ENCODE assay signal across 28 cellular contexts in the genomic region with DNA sequence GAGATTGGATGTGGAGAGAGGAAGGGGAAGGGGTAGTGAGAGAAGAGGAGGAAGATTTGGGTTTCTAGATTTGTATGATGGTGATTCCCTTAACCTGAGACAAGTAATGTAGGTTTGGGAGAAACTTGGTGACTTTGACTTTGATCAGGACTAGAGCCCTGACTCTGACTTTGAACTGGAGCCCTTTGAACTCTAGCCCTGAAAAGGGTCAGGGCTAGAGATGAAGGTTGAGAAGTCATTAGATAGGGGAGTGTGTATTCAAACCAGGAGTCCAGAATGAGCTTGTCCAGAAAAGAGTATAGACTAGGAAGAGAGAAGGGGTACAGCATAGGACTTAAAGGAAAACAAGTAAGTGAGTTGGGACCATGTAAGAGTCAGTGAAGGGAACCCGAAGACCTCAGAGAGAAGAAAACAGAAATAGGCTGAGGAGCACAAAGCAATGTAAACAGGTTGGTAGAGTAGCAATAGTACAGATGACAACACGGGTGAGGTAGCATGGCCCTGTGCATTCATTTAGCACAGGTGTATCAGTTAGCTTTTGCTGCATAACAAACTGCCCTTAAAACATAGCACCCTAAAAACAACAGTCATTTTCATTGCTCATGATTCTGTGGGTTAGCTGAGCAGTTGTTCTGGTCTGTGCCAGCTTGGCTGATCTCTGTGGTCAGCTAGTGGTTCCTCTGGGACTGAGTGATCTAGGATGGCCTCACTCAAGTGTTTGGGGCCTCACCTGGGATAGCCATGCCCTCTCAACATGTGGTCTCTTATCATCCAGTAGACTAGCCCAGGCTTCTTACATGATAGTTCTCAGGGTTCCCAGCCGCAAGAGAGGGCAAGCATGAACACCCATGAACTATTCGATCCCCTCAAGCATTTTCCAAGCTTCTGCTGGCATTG. TPM values are rescaled to one million over a fixed set of nuclear protein-coding genes. Genes with fewer than 3 reads are reported as not detected.
DNase-seq lines count a peak whose midpoint lies in the region; ATAC-seq, FAIRE-seq and TF ChIP-seq lines count a peak whose summit lies in the region.
"Had no signal": no experiment of that assay in that cellular context is flagged by ENCODE, and none has a peak within 500 bp of the region (broad histone marks: within the 10 kb centered on the region; RNA-seq: fewer than 3 reads in every experiment).

No MANE protein-coding gene starts in this region.

- no peak for TF ChIP-seq RAD21 in GM12878 (IDR thresholded peaks at IDR 0.05; ENCODE audit: insufficient read depth, low read depth, low read length)

- RAD21 ChIA-PET in GM12878 (lab: Charles Lee; ENCODE audit: unreplicated experiment): interaction anchor here (0.7 to 4.4 kb wide), 16 partner anchors 10 to 162 kb away, joined by 3 to 49 read pairs (median 4); a partner anchor contains a TSS

- no peak for ATAC-seq in GM12878
- peak; percentile 30 for ATAC-seq in left lobe of liver
- no peak for ATAC-seq in HG03432 (IDR thresholded peaks at IDR 0.05; ENCODE audit: unreplicated experiment)
- no peak for ATAC-seq in body of pancreas
- ATAC-seq: Panc1 had no signal

- intact Hi-C loops in Caco-2 (cut with micrococcal nuclease; ENCODE audit: unreplicated experiment): no loop called here
- intact Hi-C loops in GM12878 (cut with micrococcal nuclease; ENCODE audit: unreplicated experiment): loop anchor here (5.0 kb wide), 1 partner anchor 111 kb away; no protein-coding TSS in a partner anchor
- intact Hi-C loops in adrenal gland (cut with DNase I): no loop called here
- intact Hi-C loops in body of pancreas (cut with DNase I): no loop called here

- whole genome bisulfite sequencing in GM12878 (ENCODE audit: insufficient coverage, insufficient replicate concordance, low lambda C conversion rate, missing lambda C conversion rate): 41% methylated on average over 4 of the region's 4 CpGs
- 94 to 98% (median 96%) methylated on average over 4 of the region's 4 CpGs for WGBS in adrenal gland, 4 donors
- 95 to 99% methylated on average over 4 of the region's 4 CpGs for WGBS in body of pancreas, 2 donors

- H3K79me2 ChIP-seq in GM12878 (ENCODE audit: control insufficient read depth, insufficient read depth, low read length): no peaks in the 10 kb centered on the region

- H3K27ac Mint-ChIP-seq in Caco-2 (ENCODE audit: unreplicated experiment): peak overlapping the region; percentile 20
- peak overlapping the region; percentile 38 to 89 (median 84) for H3K27ac Mint-ChIP-seq in nephron

- no peak overlapping the region for H3K4me3 ChIP-seq in Caco-2 (ENCODE audit: low read depth, low read length)
- no peak overlapping the region for H3K4me3 ChIP-seq in GM12878
- H3K4me3 ChIP-seq in adrenal gland: no peak overlapping the region
- no peak overlapping the region for H3K4me3 ChIP-seq in body of pancreas

- POLR2A ChIA-PET in Caco-2 (lab: Charles Lee): no interaction called here
- POLR2A ChIA-PET in GM12878 (lab: Charles Lee): interaction anchor here (0.9 to 5.7 kb wide), 10 partner anchors 9 to 218 kb away, joined by 3 to 27 read pairs (median 4); a partner anchor contains a TSS

- H3K9me3 Mint-ChIP-seq in Caco-2 (ENCODE audit: unreplicated experiment): peaks cover 14% of the 10 kb centered on the region
- H3K9me3 Mint-ChIP-seq in nephron: peaks cover 7% of the 10 kb centered on the region

- FAIRE-seq in GM12878 (lab: Jason Lieb, UNC): no peak
- FAIRE-seq: D721Med had no signal

- CTCF ChIA-PET in Caco-2 (lab: Charles Lee): no interaction called here
- CTCF ChIA-PET in GM12878 (lab: Yijun Ruan, JAX): interaction anchor here (0.5 to 3.9 kb wide), 10 partner anchors 9 to 163 kb away, joined by 3 to 35 read pairs (median 4); no protein-coding TSS in a partner anchor

- no peaks in the 10 kb centered on the region for H3K27me3 Mint-ChIP-seq in Caco-2 (ENCODE audit: insufficient read depth, unreplicated experiment)
- no peaks in the 10 kb centered on the region for H3K27me3 Mint-ChIP-seq in nephron (ENCODE audit: low read depth)

- no peaks in the 10 kb centered on the region; the same call in 1 of the 2 replicates for H4K20me1 ChIP-seq in GM12878 (ENCODE audit: control insufficient read depth, insufficient read depth)

- BruUV-seq in Caco-2 (replicated peaks; lab: Mats Ljungman, UMichigan) (no TSS peak), GM12878 (replicated peaks; lab: Mats Ljungman, UMichigan) (no TSS peak)

- H3K4me1 Mint-ChIP-seq in Caco-2 (ENCODE audit: low read depth, unreplicated experiment) (peaks cover 25% of the 10 kb centered on the region), nephron (peaks cover 56% of the 10 kb centered on the region)

- peaks cover 46% of the 10 kb centered on the region for H3K36me3 Mint-ChIP-seq in Caco-2 (ENCODE audit: insufficient read depth, unreplicated experiment)
- H3K36me3 Mint-ChIP-seq in nephron (ENCODE audit: low read depth): peaks cover 16% of the 10 kb centered on the region

- TF ChIP-seq POLR2A in GM12878 (IDR thresholded peaks at IDR 0.05; ENCODE audit: low read depth, low read length) (no peak), adrenal gland (IDR thresholded peaks at IDR 0.05) (no peak), body of pancreas (IDR thresholded peaks at IDR 0.05) (no peak)

- H3K9me3 ChIP-seq in Caco-2 (no peaks in the 10 kb centered on the region), GM12878 (replicated peaks; ENCODE audit: control insufficient read depth, insufficient read depth, low read length) (no peaks in the 10 kb centered on the region; the same call in 2 of the 3 replicates), adrenal gland (replicated peaks in 1 of 3) (no peaks in the 10 kb centered on the region), body of pancreas (no peaks in the 10 kb centered on the region)

- no peak overlapping the region for H2AFZ ChIP-seq in GM12878 (ENCODE audit: control insufficient read depth, low read depth, low read length)

- H3K4me3 Mint-ChIP-seq in Caco-2 (ENCODE audit: unreplicated experiment) (no peak overlapping the region), nephron (no peak overlapping the region)

- SMC1A ChIA-PET in GM12878 (lab: Charles Lee; ENCODE audit: uncharacterized antibody, unreplicated experiment): interaction anchor here (0.8 to 4.7 kb wide), 23 partner anchors 9 to 185 kb away, joined by 3 to 44 read pairs (median 5); no protein-coding TSS in a partner anchor

- H3K4me1 ChIP-seq in Caco-2 (peaks cover 45% of the 10 kb centered on the region), GM12878 (ENCODE audit: control insufficient read depth, insufficient read depth, low read length) (no peaks in the 10 kb centered on the region), adrenal gland (replicated peaks in 1 of 2) (peaks cover 0 to 19% of the 10 kb centered on the region in 2 donors), body of pancreas (peaks cover 40% of the 10 kb centered on the region)

- H3K36me3 ChIP-seq in Caco-2 (ENCODE audit: control insufficient read depth, insufficient read depth, low read length) (no peaks in the 10 kb centered on the region), GM12878 (ENCODE audit: control insufficient read depth in 2 of 2, insufficient read depth in 2 of 2, low read length in 1 of 2) (no peaks in the 10 kb centered on the region; a peak in 1 of 4 replicates), adrenal gland (replicated peaks in 1 of 2) (no peaks in the 10 kb centered on the region), body of pancreas (replicated peaks in 1 of 2; ENCODE audit: insufficient read depth in 1 of 2, low read depth in 2 of 2) (no peaks in the 10 kb centered on the region)

- TF ChIP-seq CTCF in Caco-2 (IDR thresholded peaks at IDR 0.05; ENCODE audit: insufficient read depth in 1 of 2, low read depth in 1 of 2, low read length in 1 of 2, severe bottlenecking in 1 of 2, unreplicated experiment in 1 of 2): no peak
- no peak for TF ChIP-seq CTCF in GM12878 (IDR thresholded peaks at IDR 0.05 in 2 of 3, conservative IDR thresholded peaks at IDR 0.05 in 1 of 3; ENCODE audit: control insufficient read depth in 2 of 3, extremely low read depth in 1 of 3, insufficient read depth in 1 of 3, low read depth in 3 of 3, low read length in 3 of 3)
- TF ChIP-seq CTCF in nephron (IDR thresholded peaks at IDR 0.05; ENCODE audit: unreplicated experiment in 3 of 3): no peak
- TF ChIP-seq CTCF in adrenal gland (IDR thresholded peaks at IDR 0.05): no peak
- no peak for TF ChIP-seq CTCF in body of pancreas (IDR thresholded peaks at IDR 0.05)

- no peak overlapping the region for H3K27ac ChIP-seq in GM12878 (ENCODE audit: control insufficient read depth, insufficient read depth)
- no peak overlapping the region for H3K27ac ChIP-seq in adrenal gland
- no peak overlapping the region for H3K27ac ChIP-seq in body of pancreas
- H3K27ac ChIP-seq: KMS-11, RWPE1 had no signal

- no peak for TF ChIP-seq EP300 in GM12878 (IDR thresholded peaks at IDR 0.05; ENCODE audit: borderline replicate concordance in 1 of 2, control insufficient read depth in 1 of 2, low read depth in 2 of 2, low read length in 2 of 2)

- DNase-seq in Caco-2 (no peak), GM12878 (ENCODE audit: low read depth, low spot score) (no peak), left lobe of liver (ENCODE audit: low spot score) (no peak), adrenal gland (no peak), body of pancreas (no peak), GM19240 (ENCODE audit: insufficient read length, low spot score) (no peak)
- DNase-seq: 8988T, ACHN, GOT3, HCEC 1CT, IMR-90, NCI-H1092, NCI-H1417 treated with DMSO at 0.1 percent for 48 hours, NCI-H1694 treated with DMSO at 0.1 percent for 48 hours, NCI-H2081, NCI-H2227 treated with DMSO at 0.1 percent for 48 hours, NCI-H526 treated with DMSO at 0.1 percent for 48 hours, SHP77 had no signal

- in situ Hi-C loops in GM12878 (cut with MboI): no loop called here

- H3K27me3 ChIP-seq in Caco-2 (replicated peaks; ENCODE audit: control insufficient read depth, insufficient read depth, low read length) (no peaks in the 10 kb centered on the region), GM12878 (replicated peaks in 1 of 2; ENCODE audit: control insufficient read depth in 2 of 2, insufficient read depth in 2 of 2, low read length in 1 of 2) (0 out of 4 replicates have a peak, but pooled peaks cover 0 to 2% of the 10 kb centered on the region in 2 experiments), adrenal gland (no peaks in the 10 kb centered on the region), body of pancreas (no peaks in the 10 kb centered on the region)

- H3K9ac ChIP-seq in GM12878 (ENCODE audit: control insufficient read depth, insufficient read depth, low read length): no peak overlapping the region
- H3K9ac ChIP-seq: KMS-11 had no signal

- H3K4me2 ChIP-seq in GM12878 (ENCODE audit: control insufficient read depth, insufficient read depth): no peak overlapping the region
- H3K4me2 ChIP-seq: KMS-11 had no signal

RNA-seq across cellular contexts. Expression of a gene that starts 43.1 kb away (rescaled TPM):
- not detected in 2 replicates for total RNA-seq in Caco-2 (2022)
- total RNA-seq in GM12878 (2013; cell fraction: nucleolus; rRNA removed): not detected in 2 replicates
- total RNA-seq in GM12878 (2014; rRNA removed): not detected in 2 replicates
- total RNA-seq in GM12878 (2014; rRNA removed; fragmentation: Illumina TruSeq; extraction: Trizol): not detected in 2 replicates
- not detected in 2 replicates for total RNA-seq in GM12878 (2021)
- not detected for polyA plus RNA-seq in GM12878 (2011; ENCODE audit: low read depth)
- not detected in 2 replicates for polyA plus RNA-seq in GM12878 (2011; rRNA removed)
- polyA plus RNA-seq in GM12878 (2011; cell fraction: cytosol; rRNA removed): 0.06 TPM in 1 of 2 replicates, not detected in the other
- polyA plus RNA-seq in GM12878 (2011; cell fraction: nucleus; rRNA removed): not detected in 2 replicates
- polyA plus RNA-seq in GM12878 (2012): not detected in 2 replicates
- not detected in 2 replicates for polyA plus RNA-seq in GM12878 (2014; fragmentation: Illumina TruSeq; extraction: Trizol)
- polyA plus RNA-seq in GM12878 (2014; fragmentation: Nextera tagmentation; extraction: Ambion mirVana): not detected
- not detected in 2 replicates for polyA plus RNA-seq in GM12878 (2014; rRNA removed)
- polyA plus RNA-seq in GM12878 (2016; fragmentation: Nextera tagmentation; extraction: Ambion mirVana): not detected
- polyA minus RNA-seq in GM12878 (2011; rRNA and poly(A)+ RNA removed): not detected in 2 replicates
- polyA minus RNA-seq in GM12878 (2011; cell fraction: cytosol; rRNA and poly(A)+ RNA removed): not detected in 2 replicates
- not detected in 2 replicates for polyA minus RNA-seq in GM12878 (2011; cell fraction: nucleus; rRNA and poly(A)+ RNA removed)
- total RNA-seq in left lobe of liver: not detected
- under 1 TPM in 1 of 8 donors, not detected in 7; 0.43 TPM for total RNA-seq in adrenal gland
- 1 to 10 TPM in 2 of 3 donors, not detected in 1; 1.4 to 1.9 TPM for polyA plus RNA-seq in adrenal gland
- total RNA-seq in body of pancreas: not detected
- total RNA-seq: IMR-90, NCI-H460, OCI-LY7, SK-MEL-5 had no signal
- polyA plus RNA-seq: BJ, IMR-90 had no signal

RNA-seq across cellular contexts. Expression of a gene that starts 54.3 kb away (rescaled TPM):
- 28.7 and 29.7 TPM in 2 replicates for total RNA-seq in Caco-2 (2022)
- 1.3 TPM in 2 replicates for total RNA-seq in GM12878 (2013; cell fraction: nucleolus; rRNA removed)
- 0.17 and 0.27 TPM in 2 replicates for total RNA-seq in GM12878 (2014; rRNA removed)
- total RNA-seq in GM12878 (2014; rRNA removed; fragmentation: Illumina TruSeq; extraction: Trizol): 0.13 and 0.14 TPM in 2 replicates
- total RNA-seq in GM12878 (2021): 0.40 and 0.46 TPM in 2 replicates
- polyA plus RNA-seq in GM12878 (2011; ENCODE audit: low read depth): 0.21 TPM
- 1.8 and 2.5 TPM in 2 replicates for polyA plus RNA-seq in GM12878 (2011; rRNA removed)
- polyA plus RNA-seq in GM12878 (2011; cell fraction: cytosol; rRNA removed): 3.0 and 3.5 TPM in 2 replicates
- 1.2 and 2.0 TPM in 2 replicates for polyA plus RNA-seq in GM12878 (2011; cell fraction: nucleus; rRNA removed)
- polyA plus RNA-seq in GM12878 (2012): 0.27 and 0.47 TPM in 2 replicates
- polyA plus RNA-seq in GM12878 (2014; fragmentation: Illumina TruSeq; extraction: Trizol): 0.05 and 0.59 TPM in 2 replicates
- under 1 TPM; 0.10 to 0.11 TPM for polyA plus RNA-seq in GM12878 (2014; fragmentation: Nextera tagmentation; extraction: Ambion mirVana)
- polyA plus RNA-seq in GM12878 (2014; rRNA removed): 0.37 and 0.74 TPM in 2 replicates
- under 1 TPM in 1 of 2 experiments, not detected in 1; 0.20 TPM for polyA plus RNA-seq in GM12878 (2016; fragmentation: Nextera tagmentation; extraction: Ambion mirVana)
- 4.3 and 5.2 TPM in 2 replicates for polyA minus RNA-seq in GM12878 (2011; rRNA and poly(A)+ RNA removed)
- polyA minus RNA-seq in GM12878 (2011; cell fraction: cytosol; rRNA and poly(A)+ RNA removed): 1.9 and 2.7 TPM in 2 replicates
- 1.2 and 2.2 TPM in 2 replicates for polyA minus RNA-seq in GM12878 (2011; cell fraction: nucleus; rRNA and poly(A)+ RNA removed)
- total RNA-seq in left lobe of liver: 4.9 TPM
- 10 to 100 TPM; 19.8 to 58.7 (median 41.1) TPM for total RNA-seq in adrenal gland
- polyA plus RNA-seq in adrenal gland: 10 to 100 TPM in 2 of 3 donors, 1 to 10 TPM in 1; 9.3 to 20.2 (median 19.9) TPM
- 1 to 10 TPM; 6.6 to 7.3 TPM for total RNA-seq in body of pancreas
- total RNA-seq: OCI-LY7 had no signal
